ENCODE assay signal across 14 cellular contexts in genomic region chr11:65330544-65330943, GRCh38. TPM values are rescaled to one million over a fixed set of nuclear protein-coding genes. Genes with fewer than 3 reads are reported as not detected.
DNase-seq lines count a peak whose midpoint lies in the region; ATAC-seq, FAIRE-seq and TF ChIP-seq lines count a peak whose summit lies in the region.
"Had no signal": no experiment of that assay in that cellular context is flagged by ENCODE, and none has a peak within 500 bp of the region (broad histone marks: within the 10 kb centered on the region; RNA-seq: fewer than 3 reads in every experiment).

No MANE protein-coding gene starts in this region.

- H3K9me2 ChIP-seq in SK-N-SH: no peaks in the 10 kb centered on the region
- no peaks in the 10 kb centered on the region for H3K9me2 ChIP-seq in Karpas-422 (replicated peaks; ENCODE audit: insufficient read depth, low read length)

- TF ChIP-seq POLR2A in GM12878 (IDR thresholded peaks at IDR 0.05; ENCODE audit: low read depth, low read length): no peak

- H3K18ac ChIP-seq in neuronal stem cell (ENCODE audit: low read length): no peak overlapping the region

- no peak overlapping the region for H3K9ac ChIP-seq in SK-N-SH
- no peak overlapping the region for H3K9ac ChIP-seq in Karpas-422 (ENCODE audit: low read length)
- no peak overlapping the region for H3K9ac ChIP-seq in GM12878 (ENCODE audit: control insufficient read depth, insufficient read depth, low read length)
- H3K9ac ChIP-seq in neuronal stem cell (ENCODE audit: low read depth, low read length, poor library complexity): no peak overlapping the region

- H3K79me2 ChIP-seq in SK-N-SH (ENCODE audit: insufficient read depth) (peaks cover 19% of the 10 kb centered on the region), Karpas-422 (ENCODE audit: low read length) (peaks cover 19% of the 10 kb centered on the region), GM12878 (ENCODE audit: control insufficient read depth, insufficient read depth, low read length) (peaks cover 19% of the 10 kb centered on the region)

- H4K20me1 ChIP-seq in SK-N-SH (ENCODE audit: insufficient read depth): peaks cover 11% of the 10 kb centered on the region; the same call in 1 of the 2 replicates
- H4K20me1 ChIP-seq in Karpas-422 (ENCODE audit: insufficient read depth, low read depth, low read length): no peaks in the 10 kb centered on the region
- H4K20me1 ChIP-seq in GM12878 (ENCODE audit: control insufficient read depth, insufficient read depth): no peaks in the 10 kb centered on the region

- ATAC-seq in SK-N-SH treated with all-trans-retinoic acid at 6 μM for 48 hours (no peak), GM12878 (no peak), HG03097 (IDR thresholded peaks at IDR 0.05; ENCODE audit: low FRiP score, unreplicated experiment) (no peak), HG03565 (IDR thresholded peaks at IDR 0.05; ENCODE audit: unreplicated experiment) (no peak)

- SMC1A ChIA-PET in GM12878 (lab: Charles Lee; ENCODE audit: uncharacterized antibody, unreplicated experiment): interaction anchor here (0.6 to 6.6 kb wide), 15 partner anchors 14 to 482 kb away, joined by 3 to 64 read pairs (median 4); no protein-coding TSS in a partner anchor

- H3F3A ChIP-seq in SK-N-SH (replicated peaks; ENCODE audit: insufficient read depth): peaks cover 22% of the 10 kb centered on the region

- H4K91ac ChIP-seq in neuronal stem cell (ENCODE audit: low read depth, low read length, poor library complexity): no peak overlapping the region

- TF ChIP-seq EP300 in SK-N-SH (IDR thresholded peaks at IDR 0.05; ENCODE audit: borderline replicate concordance in 1 of 2, low read depth in 1 of 2, low read length in 1 of 2) (no peak), GM12878 (IDR thresholded peaks at IDR 0.05; ENCODE audit: borderline replicate concordance in 1 of 2, control insufficient read depth in 1 of 2, low read depth in 2 of 2, low read length in 2 of 2) (no peak)

- peaks cover 5 to 8% of the 10 kb centered on the region in 2 experiments; a peak in 3 of 4 replicates for H3K4me1 ChIP-seq in SK-N-SH (ENCODE audit: control insufficient read depth in 1 of 2, insufficient read depth in 2 of 2, low read depth in 1 of 2, low read length in 1 of 2)
- peaks cover 26% of the 10 kb centered on the region for H3K4me1 ChIP-seq in Karpas-422 (ENCODE audit: low read length)
- peaks cover 8% of the 10 kb centered on the region; the same call in 1 of the 2 replicates for H3K4me1 ChIP-seq in GM12878 (ENCODE audit: control insufficient read depth, insufficient read depth, low read length)
- peaks cover 0 to 5% of the 10 kb centered on the region in 2 donors for H3K4me1 ChIP-seq in neuronal stem cell (ENCODE audit: control insufficient read depth in 2 of 2, insufficient read depth in 1 of 2, low read depth in 1 of 2, low read length in 2 of 2)

- no peak overlapping the region for H3K4me2 ChIP-seq in SK-N-SH
- peak overlapping the region; percentile 62 for H3K4me2 ChIP-seq in Karpas-422 (ENCODE audit: low read depth, low read length, poor library complexity, severe bottlenecking)
- no peak overlapping the region for H3K4me2 ChIP-seq in GM12878 (ENCODE audit: control insufficient read depth, insufficient read depth)
- H3K4me2 ChIP-seq in neuronal stem cell (ENCODE audit: insufficient read depth, low read length, poor library complexity, severe bottlenecking): no peak overlapping the region
- H3K4me2 ChIP-seq: GM23338 had no signal

- no TSS peak for BruUV-seq in GM12878 (replicated peaks; lab: Mats Ljungman, UMichigan)

- no peak overlapping the region for H3K4me3 ChIP-seq in SK-N-SH (ENCODE audit: low read depth in 2 of 2, low read length in 1 of 2)
- H3K4me3 ChIP-seq in Karpas-422 (ENCODE audit: low read length): no peak overlapping the region
- H3K4me3 ChIP-seq in GM12878: no peak overlapping the region
- H3K4me3 ChIP-seq in neuronal stem cell (ENCODE audit: low read length in 2 of 2): no peak overlapping the region
- H3K4me3 ChIP-seq: MG63 had no signal

- H2BK5ac ChIP-seq in neuronal stem cell (ENCODE audit: low read length): no peak overlapping the region

- H3K27ac ChIP-seq in SK-N-SH (ENCODE audit: low read depth in 2 of 2, low read length in 1 of 2): no peak overlapping the region
- no peak overlapping the region for H3K27ac ChIP-seq in Karpas-422 (ENCODE audit: low read length)
- no peak overlapping the region for H3K27ac ChIP-seq in GM12878 (ENCODE audit: control insufficient read depth, insufficient read depth)
- H3K27ac ChIP-seq in neuronal stem cell (replicated peaks; ENCODE audit: low read length): no peak overlapping the region

- no peak overlapping the region for H3K23ac ChIP-seq in neuronal stem cell (ENCODE audit: low read depth, low read length, poor library complexity)

- TF ChIP-seq CTCF in SK-N-SH (IDR thresholded peaks at IDR 0.05) (no peak), GM12878 (IDR thresholded peaks at IDR 0.05 in 2 of 3, conservative IDR thresholded peaks at IDR 0.05 in 1 of 3; ENCODE audit: control insufficient read depth in 2 of 3, extremely low read depth in 1 of 3, insufficient read depth in 1 of 3, low read depth in 3 of 3, low read length in 3 of 3) (no peak)

- no peak overlapping the region for H3K4ac ChIP-seq in neuronal stem cell (ENCODE audit: low read length)

- intact Hi-C loops in GM12878 (cut with micrococcal nuclease; ENCODE audit: unreplicated experiment): loop anchor here (1.0 to 10.0 kb wide), 3 partner anchors 55 to 216 kb away; partner anchors contain the start of genes POLA2, TM7SF2 and ZNHIT2

- H3K27me3 ChIP-seq in SK-N-SH (ENCODE audit: insufficient read depth): no peaks in the 10 kb centered on the region
- no peaks in the 10 kb centered on the region for H3K27me3 ChIP-seq in Karpas-422 (ENCODE audit: low read length)
- H3K27me3 ChIP-seq in GM12878 (replicated peaks in 1 of 2; ENCODE audit: control insufficient read depth in 2 of 2, insufficient read depth in 2 of 2, low read length in 1 of 2): no peaks in the 10 kb centered on the region
- H3K27me3 ChIP-seq in neuronal stem cell (ENCODE audit: control insufficient read depth in 3 of 3, insufficient read depth in 3 of 3, low read depth in 1 of 3, low read length in 3 of 3): no peaks in the 10 kb centered on the region
- H3K27me3 ChIP-seq: BE2C, MG63 had no signal

- DNase-seq in SK-N-SH: no peak
- no peak for DNase-seq in Karpas-422
- no peak for DNase-seq in GM12878 (ENCODE audit: low read depth, low spot score)
- no peak for DNase-seq in neuronal stem cell (ENCODE audit: low spot score)
- DNase-seq in putamen (ENCODE audit: low spot score): no peak
- DNase-seq: SIG-M5 had no signal

- in situ Hi-C loops in GM12878 (cut with MboI): no loop called here

- no peak overlapping the region for H2AK5ac ChIP-seq in neuronal stem cell (ENCODE audit: low read depth, low read length)

- no peak overlapping the region for H3K14ac ChIP-seq in neuronal stem cell (ENCODE audit: low read length)

- H3K79me1 ChIP-seq in neuronal stem cell (ENCODE audit: low read depth, low read length): peaks cover 3% of the 10 kb centered on the region

- H2BK12ac ChIP-seq in neuronal stem cell (ENCODE audit: low read length): no peak overlapping the region

- TF ChIP-seq RAD21 in SK-N-SH (IDR thresholded peaks at IDR 0.05; ENCODE audit: low read length) (no peak), GM12878 (IDR thresholded peaks at IDR 0.05; ENCODE audit: insufficient read depth, low read depth, low read length) (no peak)

- RAD21 ChIA-PET in GM12878 (lab: Charles Lee; ENCODE audit: unreplicated experiment): interaction anchor here (0.6 to 3.3 kb wide), 14 partner anchors 15 to 482 kb away, joined by 3 to 53 read pairs (median 6); partner anchors contain the start of genes CDC42EP2 and POLA2

- FAIRE-seq in GM12878 (lab: Jason Lieb, UNC): no peak

- peak overlapping the region; percentile 80 for H2AFZ ChIP-seq in SK-N-SH (ENCODE audit: low read depth)
- peak overlapping the region; percentile 85 for H2AFZ ChIP-seq in Karpas-422 (ENCODE audit: low read length)
- peak overlapping the region; percentile 11; the same call in 1 of the 2 replicates for H2AFZ ChIP-seq in GM12878 (ENCODE audit: control insufficient read depth, low read depth, low read length)
- peak overlapping the region; percentile 78 for H2AFZ ChIP-seq in neuronal stem cell (ENCODE audit: low read length)
- H2AFZ ChIP-seq: GM23338 had no signal

- H4K8ac ChIP-seq in neuronal stem cell (ENCODE audit: low read depth, low read length): no peak overlapping the region

- H2BK120ac ChIP-seq in neuronal stem cell (ENCODE audit: low read depth, low read length): no peak overlapping the region

- WGBS in SK-N-SH (ENCODE audit: low lambda C conversion rate): 88% methylated on average over 7 of the region's 7 CpGs
- 50% methylated on average over 7 of the region's 7 CpGs for WGBS in GM12878 (ENCODE audit: insufficient coverage, insufficient replicate concordance, low lambda C conversion rate, missing lambda C conversion rate)
- no CpG with 5 or more reads among the region's 7 CpGs for WGBS in neuronal stem cell (ENCODE audit: extremely low coverage in 2 of 2, insufficient read length in 2 of 2, insufficient replicate concordance in 1 of 2), 2 donors

- H3K36me3 ChIP-seq in SK-N-SH (replicated peaks in 1 of 2; ENCODE audit: control insufficient read depth in 1 of 2, insufficient read depth in 2 of 2, low read length in 1 of 2) (no peaks in the 10 kb centered on the region), Karpas-422 (ENCODE audit: insufficient read depth, low read length) (no peaks in the 10 kb centered on the region), GM12878 (ENCODE audit: control insufficient read depth in 2 of 2, insufficient read depth in 2 of 2, low read length in 1 of 2) (no peaks in the 10 kb centered on the region), neuronal stem cell (replicated peaks in 1 of 2; ENCODE audit: control insufficient read depth in 2 of 2, insufficient read depth in 2 of 2, low read length in 2 of 2) (no peaks in the 10 kb centered on the region)
- H3K36me3 ChIP-seq: BE2C had no signal

- POLR2A ChIA-PET in SK-N-SH (lab: Yijun Ruan, JAX) (interaction anchor here (0.6 to 4.0 kb wide), 5 partner anchors 13 to 195 kb away, joined by 3 to 14 read pairs (median 3); partner anchors contain the start of gene CDC42EP2), GM12878 (lab: Charles Lee) (interaction anchor here (0.5 to 2.6 kb wide), 11 partner anchors 8 to 959 kb away, joined by 3 to 11 read pairs (median 6); partner anchors contain the start of genes POLA2 and YIF1A)

- no peaks in the 10 kb centered on the region for H3K9me3 ChIP-seq in SK-N-SH
- H3K9me3 ChIP-seq in Karpas-422 (ENCODE audit: low read length): no peaks in the 10 kb centered on the region
- H3K9me3 ChIP-seq in GM12878 (replicated peaks; ENCODE audit: control insufficient read depth, insufficient read depth, low read length): no peaks in the 10 kb centered on the region
- H3K9me3 ChIP-seq in neuronal stem cell (replicated peaks in 1 of 2; ENCODE audit: control insufficient read depth in 2 of 2, insufficient read depth in 1 of 2, low read depth in 1 of 2, low read length in 2 of 2): no peaks in the 10 kb centered on the region
- H3K9me3 ChIP-seq: BE2C, Caco-2, MG63 had no signal

- no peak overlapping the region for H2BK15ac ChIP-seq in neuronal stem cell (ENCODE audit: low read length)

- CTCF ChIA-PET in SK-N-SH (lab: Yijun Ruan, JAX): interaction anchor here (0.6 to 24.1 kb wide), 38 partner anchors 8 to 1085 kb away, joined by 3 to 1118 read pairs (median 6); partner anchors contain the start of genes CDC42EP2 and SPDYC
- CTCF ChIA-PET in GM12878 (lab: Yijun Ruan, JAX): interaction anchor here (0.6 to 9.3 kb wide), 43 partner anchors 7 to 957 kb away, joined by 3 to 261 read pairs (median 5); partner anchors contain the start of genes CAPN1, CDC42EP2, FAM89B and POLA2

RNA-seq across cellular contexts. Expression of gene DPF2, which starts 3.1 kb away (rescaled TPM):
- polyA plus RNA-seq in SK-N-SH (2012; rRNA removed) (29.6 and 44.9 TPM in 2 replicates), GM12878 (2011; rRNA removed) (24.3 and 29.4 TPM in 2 replicates), GM12878 (2014; fragmentation: Illumina TruSeq; extraction: Trizol) (44.0 and 54.1 TPM in 2 replicates), GM12878 (2014; fragmentation: Nextera tagmentation; extraction: Ambion mirVana) (10 to 100 TPM; 14.7 to 15.0 TPM), GM12878 (2014; rRNA removed) (32.0 and 33.1 TPM in 2 replicates), GM12878 (2016; fragmentation: Nextera tagmentation; extraction: Ambion mirVana) (10 to 100 TPM; 56.8 to 60.0 TPM)
- polyA plus RNA-seq in SK-N-SH (2012; cell fraction: cytosol; rRNA removed): 32.6 and 36.7 TPM in 2 replicates
- 71.8 and 81.4 TPM in 2 replicates for polyA plus RNA-seq in SK-N-SH (2012; cell fraction: nucleus; rRNA removed)
- total RNA-seq in Karpas-422 (2014; rRNA removed; shearing (Covaris generic); ENCODE audit: low replicate concordance): 34.0 and 44.5 TPM in 2 replicates
- total RNA-seq in GM12878 (2013; cell fraction: nucleolus; rRNA removed): 54.0 and 61.9 TPM in 2 replicates
- total RNA-seq in GM12878 (2014; rRNA removed) (34.0 and 36.2 TPM in 2 replicates), GM12878 (2014; rRNA removed; fragmentation: Illumina TruSeq; extraction: Trizol) (27.5 and 27.9 TPM in 2 replicates), GM12878 (2021) (49.2 and 57.3 TPM in 2 replicates)
- 20.0 TPM for polyA plus RNA-seq in GM12878 (2011; ENCODE audit: low read depth)
- polyA plus RNA-seq in GM12878 (2011; cell fraction: cytosol; rRNA removed): 40.3 and 53.9 TPM in 2 replicates
- polyA plus RNA-seq in GM12878 (2011; cell fraction: nucleus; rRNA removed): 79.8 and 81.5 TPM in 2 replicates
- 37.2 and 38.7 TPM in 2 replicates for polyA plus RNA-seq in GM12878 (2012)
- 28.1 and 45.1 TPM in 2 replicates for polyA minus RNA-seq in GM12878 (2011; rRNA and poly(A)+ RNA removed)
- 15.8 and 23.3 TPM in 2 replicates for polyA minus RNA-seq in GM12878 (2011; cell fraction: cytosol; rRNA and poly(A)+ RNA removed)
- 19.9 and 34.4 TPM in 2 replicates for polyA minus RNA-seq in GM12878 (2011; cell fraction: nucleus; rRNA and poly(A)+ RNA removed)
- 78.6 TPM for polyA plus RNA-seq in neuronal stem cell (2013, experiment 1 of 2)
- 77.3 TPM for polyA plus RNA-seq in neuronal stem cell (2013, experiment 2 of 2)

RNA-seq across cellular contexts. Expression of gene CDC42EP2, which starts 15.9 kb away (rescaled TPM):
- 5.1 and 8.1 TPM in 2 replicates for polyA plus RNA-seq in SK-N-SH (2012; rRNA removed)
- 2.5 and 4.1 TPM in 2 replicates for polyA plus RNA-seq in SK-N-SH (2012; cell fraction: cytosol; rRNA removed)
- polyA plus RNA-seq in SK-N-SH (2012; cell fraction: nucleus; rRNA removed): 5.6 and 7.7 TPM in 2 replicates
- 0.43 and 2.6 TPM in 2 replicates for total RNA-seq in Karpas-422 (2014; rRNA removed; shearing (Covaris generic); ENCODE audit: low replicate concordance)
- 3.5 and 4.6 TPM in 2 replicates for total RNA-seq in GM12878 (2013; cell fraction: nucleolus; rRNA removed)
- 0.44 TPM in 1 of 2 replicates, not detected in the other for total RNA-seq in GM12878 (2014; rRNA removed)
- 0.23 TPM in 1 of 2 replicates, not detected in the other for total RNA-seq in GM12878 (2014; rRNA removed; fragmentation: Illumina TruSeq; extraction: Trizol)
- 0.66 and 1.2 TPM in 2 replicates for total RNA-seq in GM12878 (2021)
- polyA plus RNA-seq in GM12878 (2011; ENCODE audit: low read depth): 0.13 TPM
- 0.03 TPM in 1 of 2 replicates, not detected in the other for polyA plus RNA-seq in GM12878 (2011; rRNA removed)
- polyA plus RNA-seq in GM12878 (2011; cell fraction: cytosol; rRNA removed): 0.08 TPM in 1 of 2 replicates, not detected in the other
- 0.41 and 0.58 TPM in 2 replicates for polyA plus RNA-seq in GM12878 (2011; cell fraction: nucleus; rRNA removed)
- polyA plus RNA-seq in GM12878 (2012): 0.88 and 1.3 TPM in 2 replicates
- 0.06 TPM in 1 of 2 replicates, not detected in the other for polyA plus RNA-seq in GM12878 (2014; fragmentation: Illumina TruSeq; extraction: Trizol)
- under 1 TPM in 1 of 2 experiments, not detected in 1; 0.07 TPM for polyA plus RNA-seq in GM12878 (2014; fragmentation: Nextera tagmentation; extraction: Ambion mirVana)
- polyA plus RNA-seq in GM12878 (2014; rRNA removed): 0.12 and 0.41 TPM in 2 replicates
- under 1 TPM; 0.09 to 0.13 TPM for polyA plus RNA-seq in GM12878 (2016; fragmentation: Nextera tagmentation; extraction: Ambion mirVana)
- 0.46 TPM in 1 of 2 replicates, not detected in the other for polyA minus RNA-seq in GM12878 (2011; rRNA and poly(A)+ RNA removed)
- 0.53 TPM in 1 of 2 replicates, not detected in the other for polyA minus RNA-seq in GM12878 (2011; cell fraction: cytosol; rRNA and poly(A)+ RNA removed)
- 0.12 TPM in 1 of 2 replicates, not detected in the other for polyA minus RNA-seq in GM12878 (2011; cell fraction: nucleus; rRNA and poly(A)+ RNA removed)
- polyA plus RNA-seq in neuronal stem cell (2013, experiment 1 of 2): 1.4 TPM
- polyA plus RNA-seq in neuronal stem cell (2013, experiment 2 of 2): 1.6 TPM
- polyA plus RNA-seq: CD4-positive, CD25-positive, alpha-beta regulatory T cell had no signal

RNA-seq across cellular contexts. Expression of gene TIGD3, which starts 24.0 kb away (rescaled TPM):
- polyA plus RNA-seq in SK-N-SH (2012; rRNA removed) (0.34 and 0.41 TPM in 2 replicates), GM12878 (2011; rRNA removed) (0.20 and 0.41 TPM in 2 replicates), GM12878 (2014; fragmentation: Illumina TruSeq; extraction: Trizol) (0.25 and 0.52 TPM in 2 replicates), GM12878 (2014; fragmentation: Nextera tagmentation; extraction: Ambion mirVana) (under 1 TPM; 0.13 TPM), GM12878 (2014; rRNA removed) (0.66 and 1.00 TPM in 2 replicates), GM12878 (2016; fragmentation: Nextera tagmentation; extraction: Ambion mirVana) (under 1 TPM; 0.64 to 0.95 TPM)
- polyA plus RNA-seq in SK-N-SH (2012; cell fraction: cytosol; rRNA removed): 0.19 and 0.41 TPM in 2 replicates
- 0.75 and 0.92 TPM in 2 replicates for polyA plus RNA-seq in SK-N-SH (2012; cell fraction: nucleus; rRNA removed)
- 0.11 and 0.83 TPM in 2 replicates for total RNA-seq in Karpas-422 (2014; rRNA removed; shearing (Covaris generic); ENCODE audit: low replicate concordance)
- total RNA-seq in GM12878 (2013; cell fraction: nucleolus; rRNA removed): 0.79 and 1.3 TPM in 2 replicates
- total RNA-seq in GM12878 (2014; rRNA removed) (1.3 and 1.4 TPM in 2 replicates), GM12878 (2014; rRNA removed; fragmentation: Illumina TruSeq; extraction: Trizol) (0.18 and 0.49 TPM in 2 replicates), GM12878 (2021) (1.2 and 1.3 TPM in 2 replicates)
- polyA plus RNA-seq in GM12878 (2011; ENCODE audit: low read depth): 0.33 TPM
- 0.37 and 0.59 TPM in 2 replicates for polyA plus RNA-seq in GM12878 (2011; cell fraction: cytosol; rRNA removed)
- 0.96 and 1.4 TPM in 2 replicates for polyA plus RNA-seq in GM12878 (2011; cell fraction: nucleus; rRNA removed)
- polyA plus RNA-seq in GM12878 (2012): 0.50 and 0.94 TPM in 2 replicates
- polyA minus RNA-seq in GM12878 (2011; rRNA and poly(A)+ RNA removed): 0.44 and 0.82 TPM in 2 replicates
- not detected in 2 replicates for polyA minus RNA-seq in GM12878 (2011; cell fraction: cytosol; rRNA and poly(A)+ RNA removed)
- 0.24 and 0.67 TPM in 2 replicates for polyA minus RNA-seq in GM12878 (2011; cell fraction: nucleus; rRNA and poly(A)+ RNA removed)
- 1.8 TPM for polyA plus RNA-seq in neuronal stem cell (2013, experiment 1 of 2)
- polyA plus RNA-seq in neuronal stem cell (2013, experiment 2 of 2): 1.6 TPM

RNA-seq across cellular contexts. Expression of gene SLC25A45, which starts 51.9 kb away (rescaled TPM):
- 3.1 and 3.6 TPM in 2 replicates for polyA plus RNA-seq in SK-N-SH (2012; rRNA removed)
- polyA plus RNA-seq in SK-N-SH (2012; cell fraction: cytosol; rRNA removed): 1.2 and 1.8 TPM in 2 replicates
- polyA plus RNA-seq in SK-N-SH (2012; cell fraction: nucleus; rRNA removed): 13.7 and 17.4 TPM in 2 replicates
- 6.7 and 9.7 TPM in 2 replicates for total RNA-seq in Karpas-422 (2014; rRNA removed; shearing (Covaris generic); ENCODE audit: low replicate concordance)
- 23.1 and 23.7 TPM in 2 replicates for total RNA-seq in GM12878 (2013; cell fraction: nucleolus; rRNA removed)
- 19.4 and 22.8 TPM in 2 replicates for total RNA-seq in GM12878 (2014; rRNA removed)
- total RNA-seq in GM12878 (2014; rRNA removed; fragmentation: Illumina TruSeq; extraction: Trizol): 10.8 and 13.1 TPM in 2 replicates
- 28.6 and 29.1 TPM in 2 replicates for total RNA-seq in GM12878 (2021)
- polyA plus RNA-seq in GM12878 (2011; ENCODE audit: low read depth): 10.7 TPM
- polyA plus RNA-seq in GM12878 (2011; rRNA removed): 9.2 and 15.4 TPM in 2 replicates
- 20.7 and 25.7 TPM in 2 replicates for polyA plus RNA-seq in GM12878 (2011; cell fraction: cytosol; rRNA removed)
- polyA plus RNA-seq in GM12878 (2011; cell fraction: nucleus; rRNA removed): 46.7 and 57.3 TPM in 2 replicates
- polyA plus RNA-seq in GM12878 (2012): 17.8 and 25.4 TPM in 2 replicates
- polyA plus RNA-seq in GM12878 (2014; fragmentation: Illumina TruSeq; extraction: Trizol): 15.5 and 17.8 TPM in 2 replicates
- polyA plus RNA-seq in GM12878 (2014; fragmentation: Nextera tagmentation; extraction: Ambion mirVana): 1 to 10 TPM; 4.1 to 9.7 TPM
- polyA plus RNA-seq in GM12878 (2014; rRNA removed): 33.7 and 35.5 TPM in 2 replicates
- polyA plus RNA-seq in GM12878 (2016; fragmentation: Nextera tagmentation; extraction: Ambion mirVana): 10 to 100 TPM; 31.0 to 35.2 TPM
- 3.9 and 9.1 TPM in 2 replicates for polyA minus RNA-seq in GM12878 (2011; rRNA and poly(A)+ RNA removed)
- 1.9 and 4.7 TPM in 2 replicates for polyA minus RNA-seq in GM12878 (2011; cell fraction: cytosol; rRNA and poly(A)+ RNA removed)
- polyA minus RNA-seq in GM12878 (2011; cell fraction: nucleus; rRNA and poly(A)+ RNA removed): 6.6 and 8.6 TPM in 2 replicates
- polyA plus RNA-seq in neuronal stem cell (2013, experiment 1 of 2): 0.43 TPM
- 0.32 TPM for polyA plus RNA-seq in neuronal stem cell (2013, experiment 2 of 2)

RNA-seq across cellular contexts. Expression of gene FRMD8, which starts 55.9 kb away (rescaled TPM):
- polyA plus RNA-seq in SK-N-SH (2012; rRNA removed) (17.4 and 19.0 TPM in 2 replicates), GM12878 (2011; rRNA removed) (8.0 and 18.4 TPM in 2 replicates), GM12878 (2014; fragmentation: Illumina TruSeq; extraction: Trizol) (6.6 and 14.0 TPM in 2 replicates), GM12878 (2014; fragmentation: Nextera tagmentation; extraction: Ambion mirVana) (1 to 10 TPM; 8.3 TPM), GM12878 (2014; rRNA removed) (53.8 and 55.9 TPM in 2 replicates), GM12878 (2016; fragmentation: Nextera tagmentation; extraction: Ambion mirVana) (10 to 100 TPM; 37.7 to 42.4 TPM)
- polyA plus RNA-seq in SK-N-SH (2012; cell fraction: cytosol; rRNA removed): 8.0 and 14.0 TPM in 2 replicates
- 32.3 and 58.1 TPM in 2 replicates for polyA plus RNA-seq in SK-N-SH (2012; cell fraction: nucleus; rRNA removed)
- 48.5 and 102 TPM in 2 replicates for total RNA-seq in Karpas-422 (2014; rRNA removed; shearing (Covaris generic); ENCODE audit: low replicate concordance)
- 52.5 and 60.5 TPM in 2 replicates for total RNA-seq in GM12878 (2013; cell fraction: nucleolus; rRNA removed)
- total RNA-seq in GM12878 (2014; rRNA removed) (40.9 and 47.5 TPM in 2 replicates), GM12878 (2014; rRNA removed; fragmentation: Illumina TruSeq; extraction: Trizol) (12.2 and 14.3 TPM in 2 replicates), GM12878 (2021) (65.1 and 69.4 TPM in 2 replicates)
- polyA plus RNA-seq in GM12878 (2011; ENCODE audit: low read depth): 8.2 TPM
- polyA plus RNA-seq in GM12878 (2011; cell fraction: cytosol; rRNA removed): 28.1 and 42.6 TPM in 2 replicates
- 58.9 and 140 TPM in 2 replicates for polyA plus RNA-seq in GM12878 (2011; cell fraction: nucleus; rRNA removed)
- 14.9 and 21.0 TPM in 2 replicates for polyA plus RNA-seq in GM12878 (2012)
- polyA minus RNA-seq in GM12878 (2011; rRNA and poly(A)+ RNA removed): 26.0 and 32.5 TPM in 2 replicates
- polyA minus RNA-seq in GM12878 (2011; cell fraction: cytosol; rRNA and poly(A)+ RNA removed): 21.4 and 21.8 TPM in 2 replicates
- polyA minus RNA-seq in GM12878 (2011; cell fraction: nucleus; rRNA and poly(A)+ RNA removed): 33.6 and 61.0 TPM in 2 replicates
- 5.9 TPM for polyA plus RNA-seq in neuronal stem cell (2013, experiment 1 of 2)
- 6.1 TPM for polyA plus RNA-seq in neuronal stem cell (2013, experiment 2 of 2)

Comparison
In these comparisons a context has a peak if more than half of its experiments do, and no peak if none do; other contexts are left out.
1. H2AFZ ChIP-seq: peak in every context shown above with its lines; median percentile 85 in Karpas-422; 80 in SK-N-SH; 78 in neuronal stem cell; 11 in GM12878.